1 cellular context compared by ENCODE assay signal in the genomic region with DNA sequence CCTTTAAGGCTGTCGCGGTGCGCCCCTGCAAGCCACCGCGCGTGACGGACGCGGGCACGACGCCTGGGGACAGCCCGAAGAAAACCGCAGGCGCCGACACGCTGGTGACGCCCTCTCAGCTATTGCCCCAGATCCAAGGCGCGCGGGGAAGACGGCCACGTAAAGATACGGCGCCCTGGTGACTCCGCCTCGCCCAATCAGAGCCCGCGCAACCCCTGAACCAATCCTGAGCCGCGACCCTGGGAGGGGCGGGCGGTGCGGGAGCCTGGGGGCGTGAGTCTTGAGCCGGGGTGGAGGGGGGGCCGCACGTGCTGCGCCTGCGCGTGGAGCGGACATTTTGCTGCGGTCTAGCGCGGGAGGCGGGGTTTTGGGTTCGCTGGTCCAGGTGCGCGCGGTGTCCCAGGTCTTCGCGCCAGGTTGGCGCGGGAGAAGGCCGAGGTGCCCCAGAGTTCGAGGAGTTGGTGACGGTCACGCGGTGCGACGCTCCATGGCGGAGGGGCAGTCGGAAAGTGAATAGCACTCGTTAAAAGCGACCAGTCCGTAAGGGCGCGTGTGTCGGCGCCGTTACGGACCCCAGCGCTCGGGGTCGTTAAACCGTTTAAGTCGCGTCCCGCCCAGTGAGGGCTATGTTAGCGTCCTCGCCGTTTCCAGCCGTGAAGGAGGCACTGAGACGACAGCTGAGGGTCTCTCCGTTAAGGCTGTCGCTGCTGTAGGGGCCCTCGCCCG.
TF ChIP-seq lines count a peak whose summit lies in the region.

No MANE protein-coding gene starts in this region.

TF ChIP-seq in HepG2, 621 proteins besides CTCF, POLR2A, EP300 and RAD21 (continued from another document and continues in another):
- TF ChIP-seq, protein P1, sequence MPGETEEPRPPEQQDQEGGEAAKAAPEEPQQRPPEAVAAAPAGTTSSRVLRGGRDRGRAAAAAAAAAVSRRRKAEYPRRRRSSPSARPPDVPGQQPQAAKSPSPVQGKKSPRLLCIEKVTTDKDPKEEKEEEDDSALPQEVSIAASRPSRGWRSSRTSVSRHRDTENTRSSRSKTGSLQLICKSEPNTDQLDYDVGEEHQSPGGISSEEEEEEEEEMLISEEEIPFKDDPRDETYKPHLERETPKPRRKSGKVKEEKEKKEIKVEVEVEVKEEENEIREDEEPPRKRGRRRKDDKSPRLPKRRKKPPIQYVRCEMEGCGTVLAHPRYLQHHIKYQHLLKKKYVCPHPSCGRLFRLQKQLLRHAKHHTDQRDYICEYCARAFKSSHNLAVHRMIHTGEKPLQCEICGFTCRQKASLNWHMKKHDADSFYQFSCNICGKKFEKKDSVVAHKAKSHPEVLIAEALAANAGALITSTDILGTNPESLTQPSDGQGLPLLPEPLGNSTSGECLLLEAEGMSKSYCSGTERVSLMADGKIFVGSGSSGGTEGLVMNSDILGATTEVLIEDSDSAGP (CRISPR knock-in tag; IDR thresholded peaks at IDR 0.05; ENCODE audit: borderline replicate concordance) = peak; percentile 48; the same call in 1 of the 2 replicates
- peak; percentile 20 for TF ChIP-seq SRSF1 (optimal IDR thresholded peaks at IDR 0.05; ENCODE audit: low read depth, low read length)
- TF ChIP-seq GABPB1 (CRISPR knock-in tag; IDR thresholded peaks at IDR 0.05) = peak; percentile 50; the same call in 1 of the 2 replicates
- TF ChIP-seq, protein P2, sequence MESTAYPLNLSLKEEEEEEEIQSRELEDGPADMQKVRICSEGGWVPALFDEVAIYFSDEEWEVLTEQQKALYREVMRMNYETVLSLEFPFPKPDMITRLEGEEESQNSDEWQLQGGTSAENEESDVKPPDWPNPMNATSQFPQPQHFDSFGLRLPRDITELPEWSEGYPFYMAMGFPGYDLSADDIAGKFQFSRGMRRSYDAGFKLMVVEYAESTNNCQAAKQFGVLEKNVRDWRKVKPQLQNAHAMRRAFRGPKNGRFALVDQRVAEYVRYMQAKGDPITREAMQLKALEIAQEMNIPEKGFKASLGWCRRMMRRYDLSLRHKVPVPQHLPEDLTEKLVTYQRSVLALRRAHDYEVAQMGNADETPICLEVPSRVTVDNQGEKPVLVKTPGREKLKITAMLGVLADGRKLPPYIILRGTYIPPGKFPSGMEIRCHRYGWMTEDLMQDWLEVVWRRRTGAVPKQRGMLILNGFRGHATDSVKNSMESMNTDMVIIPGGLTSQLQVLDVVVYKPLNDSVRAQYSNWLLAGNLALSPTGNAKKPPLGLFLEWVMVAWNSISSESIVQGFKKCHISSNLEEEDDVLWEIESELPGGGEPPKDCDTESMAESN (CRISPR knock-in tag; conservative IDR thresholded peaks at IDR 0.05) = peak; percentile 59; the same call in 1 of the 2 replicates
- 0 out of 2 replicates have a peak, but pooled peaks have one; percentile 14 for TF ChIP-seq ZBTB7A (CRISPR knock-in tag; IDR thresholded peaks at IDR 0.05)
- TF ChIP-seq HOXA3 (CRISPR knock-in tag; IDR thresholded peaks at IDR 0.05) = peak; percentile 66; the same call in 1 of the 2 replicates
- peak; percentile 26; the same call in 1 of the 2 replicates for TF ChIP-seq POLR2AphosphoS5 (IDR thresholded peaks at IDR 0.05; ENCODE audit: low read depth, low read length)
- TF ChIP-seq, protein P3, sequence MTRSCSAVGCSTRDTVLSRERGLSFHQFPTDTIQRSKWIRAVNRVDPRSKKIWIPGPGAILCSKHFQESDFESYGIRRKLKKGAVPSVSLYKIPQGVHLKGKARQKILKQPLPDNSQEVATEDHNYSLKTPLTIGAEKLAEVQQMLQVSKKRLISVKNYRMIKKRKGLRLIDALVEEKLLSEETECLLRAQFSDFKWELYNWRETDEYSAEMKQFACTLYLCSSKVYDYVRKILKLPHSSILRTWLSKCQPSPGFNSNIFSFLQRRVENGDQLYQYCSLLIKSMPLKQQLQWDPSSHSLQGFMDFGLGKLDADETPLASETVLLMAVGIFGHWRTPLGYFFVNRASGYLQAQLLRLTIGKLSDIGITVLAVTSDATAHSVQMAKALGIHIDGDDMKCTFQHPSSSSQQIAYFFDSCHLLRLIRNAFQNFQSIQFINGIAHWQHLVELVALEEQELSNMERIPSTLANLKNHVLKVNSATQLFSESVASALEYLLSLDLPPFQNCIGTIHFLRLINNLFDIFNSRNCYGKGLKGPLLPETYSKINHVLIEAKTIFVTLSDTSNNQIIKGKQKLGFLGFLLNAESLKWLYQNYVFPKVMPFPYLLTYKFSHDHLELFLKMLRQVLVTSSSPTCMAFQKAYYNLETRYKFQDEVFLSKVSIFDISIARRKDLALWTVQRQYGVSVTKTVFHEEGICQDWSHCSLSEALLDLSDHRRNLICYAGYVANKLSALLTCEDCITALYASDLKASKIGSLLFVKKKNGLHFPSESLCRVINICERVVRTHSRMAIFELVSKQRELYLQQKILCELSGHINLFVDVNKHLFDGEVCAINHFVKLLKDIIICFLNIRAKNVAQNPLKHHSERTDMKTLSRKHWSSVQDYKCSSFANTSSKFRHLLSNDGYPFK (CRISPR knock-in tag; IDR thresholded peaks at IDR 0.05; ENCODE audit: borderline replicate concordance) = no peak
- peak; percentile 51 for TF ChIP-seq HNRNPLL (IDR thresholded peaks at IDR 0.05; ENCODE audit: low read depth, low read length, poor library complexity, severe bottlenecking)
- peak; percentile 38; the same call in 1 of the 2 replicates for TF ChIP-seq SALL1 (CRISPR knock-in tag; IDR thresholded peaks at IDR 0.05)
- peak; percentile 51 for TF ChIP-seq PHF20 (CRISPR knock-in tag; IDR thresholded peaks at IDR 0.05)
- TF ChIP-seq, protein P4, sequence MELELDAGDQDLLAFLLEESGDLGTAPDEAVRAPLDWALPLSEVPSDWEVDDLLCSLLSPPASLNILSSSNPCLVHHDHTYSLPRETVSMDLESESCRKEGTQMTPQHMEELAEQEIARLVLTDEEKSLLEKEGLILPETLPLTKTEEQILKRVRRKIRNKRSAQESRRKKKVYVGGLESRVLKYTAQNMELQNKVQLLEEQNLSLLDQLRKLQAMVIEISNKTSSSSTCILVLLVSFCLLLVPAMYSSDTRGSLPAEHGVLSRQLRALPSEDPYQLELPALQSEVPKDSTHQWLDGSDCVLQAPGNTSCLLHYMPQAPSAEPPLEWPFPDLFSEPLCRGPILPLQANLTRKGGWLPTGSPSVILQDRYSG (CRISPR knock-in tag; IDR thresholded peaks at IDR 0.05) = 0 out of 2 replicates have a peak, but pooled peaks have one; percentile 54
- TF ChIP-seq, protein P5, sequence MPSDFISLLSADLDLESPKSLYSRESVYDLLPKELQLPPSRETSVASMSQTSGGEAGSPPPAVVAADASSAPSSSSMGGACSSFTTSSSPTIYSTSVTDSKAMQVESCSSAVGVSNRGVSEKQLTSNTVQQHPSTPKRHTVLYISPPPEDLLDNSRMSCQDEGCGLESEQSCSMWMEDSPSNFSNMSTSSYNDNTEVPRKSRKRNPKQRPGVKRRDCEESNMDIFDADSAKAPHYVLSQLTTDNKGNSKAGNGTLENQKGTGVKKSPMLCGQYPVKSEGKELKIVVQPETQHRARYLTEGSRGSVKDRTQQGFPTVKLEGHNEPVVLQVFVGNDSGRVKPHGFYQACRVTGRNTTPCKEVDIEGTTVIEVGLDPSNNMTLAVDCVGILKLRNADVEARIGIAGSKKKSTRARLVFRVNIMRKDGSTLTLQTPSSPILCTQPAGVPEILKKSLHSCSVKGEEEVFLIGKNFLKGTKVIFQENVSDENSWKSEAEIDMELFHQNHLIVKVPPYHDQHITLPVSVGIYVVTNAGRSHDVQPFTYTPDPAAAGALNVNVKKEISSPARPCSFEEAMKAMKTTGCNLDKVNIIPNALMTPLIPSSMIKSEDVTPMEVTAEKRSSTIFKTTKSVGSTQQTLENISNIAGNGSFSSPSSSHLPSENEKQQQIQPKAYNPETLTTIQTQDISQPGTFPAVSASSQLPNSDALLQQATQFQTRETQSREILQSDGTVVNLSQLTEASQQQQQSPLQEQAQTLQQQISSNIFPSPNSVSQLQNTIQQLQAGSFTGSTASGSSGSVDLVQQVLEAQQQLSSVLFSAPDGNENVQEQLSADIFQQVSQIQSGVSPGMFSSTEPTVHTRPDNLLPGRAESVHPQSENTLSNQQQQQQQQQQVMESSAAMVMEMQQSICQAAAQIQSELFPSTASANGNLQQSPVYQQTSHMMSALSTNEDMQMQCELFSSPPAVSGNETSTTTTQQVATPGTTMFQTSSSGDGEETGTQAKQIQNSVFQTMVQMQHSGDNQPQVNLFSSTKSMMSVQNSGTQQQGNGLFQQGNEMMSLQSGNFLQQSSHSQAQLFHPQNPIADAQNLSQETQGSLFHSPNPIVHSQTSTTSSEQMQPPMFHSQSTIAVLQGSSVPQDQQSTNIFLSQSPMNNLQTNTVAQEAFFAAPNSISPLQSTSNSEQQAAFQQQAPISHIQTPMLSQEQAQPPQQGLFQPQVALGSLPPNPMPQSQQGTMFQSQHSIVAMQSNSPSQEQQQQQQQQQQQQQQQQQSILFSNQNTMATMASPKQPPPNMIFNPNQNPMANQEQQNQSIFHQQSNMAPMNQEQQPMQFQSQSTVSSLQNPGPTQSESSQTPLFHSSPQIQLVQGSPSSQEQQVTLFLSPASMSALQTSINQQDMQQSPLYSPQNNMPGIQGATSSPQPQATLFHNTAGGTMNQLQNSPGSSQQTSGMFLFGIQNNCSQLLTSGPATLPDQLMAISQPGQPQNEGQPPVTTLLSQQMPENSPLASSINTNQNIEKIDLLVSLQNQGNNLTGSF (CRISPR knock-in tag; IDR thresholded peaks at IDR 0.05) = 0 out of 2 replicates have a peak, but pooled peaks have one; percentile 52
- TF ChIP-seq ZFP90 (CRISPR knock-in tag; IDR thresholded peaks at IDR 0.05; ENCODE audit: borderline replicate concordance) = 0 out of 2 replicates have a peak, but pooled peaks have one; percentile 59
- peak; percentile 39; the same call in 1 of the 2 replicates for TF ChIP-seq ZNF350 (CRISPR knock-in tag; IDR thresholded peaks at IDR 0.05; ENCODE audit: borderline replicate concordance, low read depth)
- 0 out of 2 replicates have a peak, but pooled peaks have one; percentile 22 for TF ChIP-seq ZNF501 (CRISPR knock-in tag; IDR thresholded peaks at IDR 0.05)
- TF ChIP-seq GATAD1 (CRISPR knock-in tag; IDR thresholded peaks at IDR 0.05) = 0 out of 2 replicates have a peak, but pooled peaks have one; percentile 27
- TF ChIP-seq NONO (IDR thresholded peaks at IDR 0.05) = no peak
- TF ChIP-seq NONO (CRISPR knock-in tag; conservative IDR thresholded peaks at IDR 0.05) = peak; percentile 40; the same call in 1 of the 2 replicates
- TF ChIP-seq BORCS8-MEF2B (CRISPR knock-in tag; IDR thresholded peaks at IDR 0.05) = peak; percentile 78
- TF ChIP-seq FOXK2 (IDR thresholded peaks at IDR 0.05) = no peak
- no peak for TF ChIP-seq REXO4 (CRISPR knock-in tag; IDR thresholded peaks at IDR 0.05; ENCODE audit: borderline replicate concordance)
- 0 out of 2 replicates have a peak, but pooled peaks have one; percentile 20 for TF ChIP-seq REL (CRISPR knock-in tag; conservative IDR thresholded peaks at IDR 0.05)
- TF ChIP-seq, protein P6, sequence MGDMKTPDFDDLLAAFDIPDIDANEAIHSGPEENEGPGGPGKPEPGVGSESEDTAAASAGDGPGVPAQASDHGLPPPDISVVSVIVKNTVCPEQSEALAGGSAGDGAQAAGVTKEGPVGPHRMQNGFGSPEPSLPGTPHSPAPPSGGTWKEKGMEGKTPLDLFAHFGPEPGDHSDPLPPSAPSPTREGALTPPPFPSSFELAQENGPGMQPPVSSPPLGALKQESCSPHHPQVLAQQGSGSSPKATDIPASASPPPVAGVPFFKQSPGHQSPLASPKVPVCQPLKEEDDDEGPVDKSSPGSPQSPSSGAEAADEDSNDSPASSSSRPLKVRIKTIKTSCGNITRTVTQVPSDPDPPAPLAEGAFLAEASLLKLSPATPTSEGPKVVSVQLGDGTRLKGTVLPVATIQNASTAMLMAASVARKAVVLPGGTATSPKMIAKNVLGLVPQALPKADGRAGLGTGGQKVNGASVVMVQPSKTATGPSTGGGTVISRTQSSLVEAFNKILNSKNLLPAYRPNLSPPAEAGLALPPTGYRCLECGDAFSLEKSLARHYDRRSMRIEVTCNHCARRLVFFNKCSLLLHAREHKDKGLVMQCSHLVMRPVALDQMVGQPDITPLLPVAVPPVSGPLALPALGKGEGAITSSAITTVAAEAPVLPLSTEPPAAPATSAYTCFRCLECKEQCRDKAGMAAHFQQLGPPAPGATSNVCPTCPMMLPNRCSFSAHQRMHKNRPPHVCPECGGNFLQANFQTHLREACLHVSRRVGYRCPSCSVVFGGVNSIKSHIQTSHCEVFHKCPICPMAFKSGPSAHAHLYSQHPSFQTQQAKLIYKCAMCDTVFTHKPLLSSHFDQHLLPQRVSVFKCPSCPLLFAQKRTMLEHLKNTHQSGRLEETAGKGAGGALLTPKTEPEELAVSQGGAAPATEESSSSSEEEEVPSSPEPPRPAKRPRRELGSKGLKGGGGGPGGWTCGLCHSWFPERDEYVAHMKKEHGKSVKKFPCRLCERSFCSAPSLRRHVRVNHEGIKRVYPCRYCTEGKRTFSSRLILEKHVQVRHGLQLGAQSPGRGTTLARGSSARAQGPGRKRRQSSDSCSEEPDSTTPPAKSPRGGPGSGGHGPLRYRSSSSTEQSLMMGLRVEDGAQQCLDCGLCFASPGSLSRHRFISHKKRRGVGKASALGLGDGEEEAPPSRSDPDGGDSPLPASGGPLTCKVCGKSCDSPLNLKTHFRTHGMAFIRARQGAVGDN (CRISPR knock-in tag; IDR thresholded peaks at IDR 0.05) = peak; percentile 87
- TF ChIP-seq TEAD3 (CRISPR knock-in tag; optimal IDR thresholded peaks at IDR 0.05; ENCODE audit: borderline replicate concordance) = peak; percentile 26
- peak; percentile 74 for TF ChIP-seq RBM39 (IDR thresholded peaks at IDR 0.05; ENCODE audit: low read depth, low read length, poor library complexity, severe bottlenecking)
- TF ChIP-seq, protein P7, sequence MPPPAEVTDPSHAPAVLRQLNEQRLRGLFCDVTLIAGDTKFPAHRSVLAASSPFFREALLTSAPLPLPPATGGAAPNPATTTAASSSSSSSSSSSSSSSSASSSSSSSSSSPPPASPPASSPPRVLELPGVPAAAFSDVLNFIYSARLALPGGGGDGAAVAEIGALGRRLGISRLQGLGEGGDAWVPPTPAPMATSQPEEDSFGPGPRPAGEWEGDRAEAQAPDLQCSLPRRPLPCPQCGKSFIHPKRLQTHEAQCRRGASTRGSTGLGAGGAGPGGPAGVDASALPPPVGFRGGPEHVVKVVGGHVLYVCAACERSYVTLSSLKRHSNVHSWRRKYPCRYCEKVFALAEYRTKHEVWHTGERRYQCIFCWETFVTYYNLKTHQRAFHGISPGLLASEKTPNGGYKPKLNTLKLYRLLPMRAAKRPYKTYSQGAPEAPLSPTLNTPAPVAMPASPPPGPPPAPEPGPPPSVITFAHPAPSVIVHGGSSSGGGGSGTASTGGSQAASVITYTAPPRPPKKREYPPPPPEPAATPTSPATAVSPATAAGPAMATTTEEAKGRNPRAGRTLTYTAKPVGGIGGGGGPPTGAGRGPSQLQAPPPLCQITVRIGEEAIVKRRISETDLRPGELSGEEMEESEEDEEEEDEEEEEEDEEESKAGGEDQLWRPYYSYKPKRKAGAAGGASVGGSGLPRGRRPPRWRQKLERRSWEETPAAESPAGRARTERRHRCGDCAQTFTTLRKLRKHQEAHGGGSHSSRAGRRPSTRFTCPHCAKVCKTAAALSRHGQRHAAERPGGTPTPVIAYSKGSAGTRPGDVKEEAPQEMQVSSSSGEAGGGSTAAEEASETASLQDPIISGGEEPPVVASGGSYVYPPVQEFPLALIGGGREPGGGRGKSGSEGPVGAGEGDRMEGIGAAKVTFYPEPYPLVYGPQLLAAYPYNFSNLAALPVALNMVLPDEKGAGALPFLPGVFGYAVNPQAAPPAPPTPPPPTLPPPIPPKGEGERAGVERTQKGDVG (CRISPR knock-in tag; IDR thresholded peaks at IDR 0.05; ENCODE audit: borderline replicate concordance) = 0 out of 2 replicates have a peak, but pooled peaks have one; percentile 43
